ENCODE assay signal across 20 cellular contexts in genomic region chrX:97070346-97070745, GRCh38.
A peak's percentile ranks its signal among the peaks of the same experiment; 100 is the strongest.
DNase-seq lines count a peak whose midpoint lies in the region; ATAC-seq and TF ChIP-seq lines count a peak whose summit lies in the region.
"Had no signal": no experiment of that assay in that cellular context is flagged by ENCODE, and none has a peak within 500 bp of the region (broad histone marks: within the 10 kb centered on the region; RNA-seq: fewer than 3 reads in every experiment).

No MANE protein-coding gene starts in this region.

- WGBS in IMR-90 (ENCODE audit: extremely low coverage in 2 of 2, insufficient read length in 1 of 2), 2 experiments, result no CpG with 5 or more reads among the region's 1 CpG
- WGBS in smooth muscle cell (ENCODE audit: low lambda C conversion rate), result 65% methylated on average over 1 of the region's 1 CpG
- WGBS in upper lobe of left lung, 2 donors, result 57 to 78% methylated on average over 1 of the region's 1 CpG

- H3K56ac ChIP-seq in IMR-90 (ENCODE audit: extremely low read depth, insufficient read depth, low read length), result no peak overlapping the region

- POLR2A ChIA-PET in IMR-90 (lab: Charles Lee; ENCODE audit: unreplicated experiment), result no interaction called here
- POLR2A ChIA-PET in CD8-positive, alpha-beta memory T cell (lab: Charles Lee), result no interaction called here

- H3K4ac ChIP-seq in IMR-90 (ENCODE audit: low read depth, low read length), result no peak overlapping the region

- intact Hi-C loops in IMR-90 (cut with micrococcal nuclease), result no loop called here

- H2BK15ac ChIP-seq in IMR-90 (ENCODE audit: low read depth, low read length), result no peak overlapping the region

- no peak overlapping the region for H3K4me2 ChIP-seq in IMR-90 (ENCODE audit: low read depth, low read length)
- peak overlapping the region; percentile 26 for H3K4me2 ChIP-seq in smooth muscle cell
- H3K4me2 ChIP-seq: BLaER1, PC-9 had no signal

- H3K27ac ChIP-seq in IMR-90 (ENCODE audit: insufficient read depth, low read length) (no peak overlapping the region), smooth muscle cell (ENCODE audit: low read depth) (no peak overlapping the region), upper lobe of left lung (no peak overlapping the region)
- H3K27ac ChIP-seq in CD8-positive, alpha-beta memory T cell (ENCODE audit: low read depth, low read length), result no peak overlapping the region
- H3K27ac ChIP-seq: BLaER1, PC-9, RWPE1 had no signal

- dilution Hi-C loops in IMR-90 (cut with HindIII; ENCODE audit: low sequenced_read_pairs, unreplicated experiment), result no loop called here

- H3K23ac ChIP-seq in IMR-90 (ENCODE audit: low read depth, low read length), result no peak overlapping the region

- H3K27ac Mint-ChIP-seq in progenitor cell of endocrine pancreas, result no peak overlapping the region
- H3K27ac Mint-ChIP-seq in CD8-positive, alpha-beta memory T cell, result no peak overlapping the region
- H3K27ac Mint-ChIP-seq: CD4-positive, alpha-beta memory T cell had no signal

- no peak for TF ChIP-seq RAD21 in IMR-90 (IDR thresholded peaks at IDR 0.05; ENCODE audit: low read length)

- no peak overlapping the region for H3K14ac ChIP-seq in IMR-90 (replicated peaks; ENCODE audit: low read depth, low read length)

- H4K91ac ChIP-seq in IMR-90 (ENCODE audit: insufficient read depth, low read depth, low read length), result no peak overlapping the region

- H3K27me3 Mint-ChIP-seq in progenitor cell of endocrine pancreas, result no peaks in the 10 kb centered on the region
- no peaks in the 10 kb centered on the region for H3K27me3 Mint-ChIP-seq in CD8-positive, alpha-beta memory T cell
- H3K27me3 Mint-ChIP-seq: CD4-positive, alpha-beta memory T cell had no signal

- no peaks in the 10 kb centered on the region for H3K79me1 ChIP-seq in IMR-90 (ENCODE audit: low read depth in 1 of 2, low read length in 2 of 2)

- H3K4me3 Mint-ChIP-seq in progenitor cell of endocrine pancreas (ENCODE audit: low read depth), result no peak overlapping the region
- no peak overlapping the region for H3K4me3 Mint-ChIP-seq in CD8-positive, alpha-beta memory T cell
- H3K4me3 Mint-ChIP-seq: CD4-positive, alpha-beta memory T cell had no signal

- peak; percentile 20 for DNase-seq in IMR-90
- DNase-seq in astrocyte of the spinal cord (ENCODE audit: low read depth, low spot score), result peak; percentile 6
- peak; percentile 35 for DNase-seq in fibroblast of peridontal ligament (ENCODE audit: extremely low read depth)
- no peak for DNase-seq in smooth muscle cell (lab: John Stamatoyannopoulos, UW; ENCODE audit: unreplicated experiment)
- DNase-seq in upper lobe of left lung, result no peak
- no peak for DNase-seq in progenitor cell of endocrine pancreas (ENCODE audit: low spot score, unreplicated experiment)
- DNase-seq in CD8-positive, alpha-beta memory T cell, result no peak
- DNase-seq: Calu3; CD4-positive, alpha-beta memory T cell; KG1; MV-4-11; NCI-H1417; NCI-H187 treated with DMSO at 0.1 percent for 48 hours; NCI-H345; NCI-H524 treated with DMSO at 0.1 percent for 48 hours; PC-9; SIG-M5 had no signal

- no peaks in the 10 kb centered on the region for H3K9me3 Mint-ChIP-seq in progenitor cell of endocrine pancreas (ENCODE audit: low read depth)
- no peaks in the 10 kb centered on the region for H3K9me3 Mint-ChIP-seq in CD8-positive, alpha-beta memory T cell
- H3K9me3 Mint-ChIP-seq: CD4-positive, alpha-beta memory T cell had no signal

- no peaks in the 10 kb centered on the region for H3K36me3 ChIP-seq in IMR-90 (ENCODE audit: control insufficient read depth, insufficient read depth, low read length)
- no peaks in the 10 kb centered on the region for H3K36me3 ChIP-seq in smooth muscle cell (ENCODE audit: low read depth)
- H3K36me3 ChIP-seq in upper lobe of left lung, result no peaks in the 10 kb centered on the region
- no peaks in the 10 kb centered on the region for H3K36me3 ChIP-seq in CD8-positive, alpha-beta memory T cell (ENCODE audit: insufficient read depth, low read length)
- H3K36me3 ChIP-seq: BLaER1 had no signal

- in situ Hi-C loops in IMR-90 (cut with MboI; ENCODE audit: low sequenced_read_pairs), result no loop called here
- in situ Hi-C loops in astrocyte of the spinal cord (cut with HindIII; ENCODE audit: low sequenced_read_pairs), result no loop called here

- TF ChIP-seq CTCF in IMR-90 (conservative IDR thresholded peaks at IDR 0.05; ENCODE audit: low read depth, low read length), result no peak
- TF ChIP-seq CTCF in astrocyte of the spinal cord (IDR thresholded peaks at IDR 0.05; ENCODE audit: low read depth, low read length), result no peak
- no peak for TF ChIP-seq CTCF in smooth muscle cell (IDR thresholded peaks at IDR 0.05; ENCODE audit: borderline replicate concordance, insufficient read depth, poor library complexity, severe bottlenecking)
- no peak for TF ChIP-seq CTCF in upper lobe of left lung (IDR thresholded peaks at IDR 0.05)
- no peak for TF ChIP-seq CTCF in progenitor cell of endocrine pancreas (IDR thresholded peaks at IDR 0.05; ENCODE audit: unreplicated experiment)

- BruUV-seq in IMR-90 (replicated peaks; lab: Mats Ljungman, UMichigan), result no TSS peak

- H2AK5ac ChIP-seq in IMR-90 (ENCODE audit: low read depth, low read length), result no peak overlapping the region

- CTCF ChIA-PET in IMR-90 (lab: Yijun Ruan, JAX), result no interaction called here
- CTCF ChIA-PET in CD8-positive, alpha-beta memory T cell (lab: Charles Lee), result no interaction called here

- H3K18ac ChIP-seq in IMR-90 (ENCODE audit: low read depth, low read length), result no peak overlapping the region

- no peaks in the 10 kb centered on the region for H3F3A ChIP-seq in smooth muscle cell (ENCODE audit: low read depth)

- H2BK5ac ChIP-seq in IMR-90 (ENCODE audit: low read depth, low read length, poor library complexity, severe bottlenecking), result no peak overlapping the region

- no peaks in the 10 kb centered on the region for H4K20me1 ChIP-seq in IMR-90 (ENCODE audit: insufficient read depth, low read length)
- H4K20me1 ChIP-seq in smooth muscle cell (ENCODE audit: low read depth), result no peaks in the 10 kb centered on the region
- H4K20me1 ChIP-seq: BLaER1 had no signal

- H3K9me1 ChIP-seq in IMR-90 (ENCODE audit: insufficient read depth, low read length), result no peaks in the 10 kb centered on the region

- H4K8ac ChIP-seq in IMR-90 (ENCODE audit: low read depth in 2 of 2, low read length in 2 of 2), result no peak overlapping the region

- H3K9ac ChIP-seq in IMR-90 (ENCODE audit: low read depth, low read length), result no peak overlapping the region
- no peak overlapping the region for H3K9ac ChIP-seq in smooth muscle cell (ENCODE audit: low read depth)
- H3K9ac ChIP-seq: BLaER1 had no signal

- no peak overlapping the region for H2AK9ac ChIP-seq in IMR-90 (replicated peaks; ENCODE audit: low read depth, low read length, poor library complexity)

- H3K4me1 ChIP-seq in IMR-90 (ENCODE audit: control insufficient read depth, insufficient read depth, low read length), result no peaks in the 10 kb centered on the region
- H3K4me1 ChIP-seq in smooth muscle cell (ENCODE audit: low read depth), result peaks cover 3% of the 10 kb centered on the region
- no peaks in the 10 kb centered on the region for H3K4me1 ChIP-seq in upper lobe of left lung
- no peaks in the 10 kb centered on the region for H3K4me1 ChIP-seq in CD8-positive, alpha-beta memory T cell (ENCODE audit: insufficient read depth, low read length)
- H3K4me1 ChIP-seq: BLaER1 had no signal

- no peaks in the 10 kb centered on the region for H3K79me2 ChIP-seq in smooth muscle cell (ENCODE audit: low read depth)

- H2BK20ac ChIP-seq in IMR-90 (ENCODE audit: low read depth, low read length), result no peak overlapping the region

- H3K4me1 Mint-ChIP-seq in progenitor cell of endocrine pancreas (ENCODE audit: low read depth), result no peaks in the 10 kb centered on the region
- H3K4me1 Mint-ChIP-seq in CD8-positive, alpha-beta memory T cell, result no peaks in the 10 kb centered on the region
- H3K4me1 Mint-ChIP-seq: CD4-positive, alpha-beta memory T cell had no signal

- no peak overlapping the region for H2AFZ ChIP-seq in IMR-90 (replicated peaks; ENCODE audit: low read length, poor library complexity)
- H2AFZ ChIP-seq in smooth muscle cell (ENCODE audit: low read depth), result no peak overlapping the region
- H2AFZ ChIP-seq: PC-9 had no signal

- no peak for ATAC-seq in IMR-90 (ENCODE audit: low read depth)
- no peak for ATAC-seq in upper lobe of left lung (ENCODE audit: low FRiP score in 2 of 2)
- ATAC-seq: HepG2 had no signal

- H3K4me3 ChIP-seq in IMR-90 (ENCODE audit: insufficient read depth, low read depth, low read length), result no peak overlapping the region
- no peak overlapping the region for H3K4me3 ChIP-seq in astrocyte of the spinal cord (ENCODE audit: low read depth, low read length)
- H3K4me3 ChIP-seq in smooth muscle cell, result no peak overlapping the region
- H3K4me3 ChIP-seq in upper lobe of left lung, result no peak overlapping the region
- no peak overlapping the region for H3K4me3 ChIP-seq in CD8-positive, alpha-beta memory T cell (ENCODE audit: low read length)
- H3K4me3 ChIP-seq: BLaER1, PC-9 had no signal

- H3K27me3 ChIP-seq in IMR-90 (ENCODE audit: control insufficient read depth, insufficient read depth, low read length) (no peaks in the 10 kb centered on the region), smooth muscle cell (ENCODE audit: low read depth) (no peaks in the 10 kb centered on the region), upper lobe of left lung (no peaks in the 10 kb centered on the region)
- H3K27me3 ChIP-seq in CD8-positive, alpha-beta memory T cell (ENCODE audit: insufficient read depth, low read length, poor library complexity, severe bottlenecking), result no peaks in the 10 kb centered on the region

- no peak overlapping the region for H4K5ac ChIP-seq in IMR-90 (ENCODE audit: low read depth, low read length)

- H3K36me3 Mint-ChIP-seq in progenitor cell of endocrine pancreas (ENCODE audit: insufficient read depth), result no peaks in the 10 kb centered on the region
- H3K36me3 Mint-ChIP-seq in CD8-positive, alpha-beta memory T cell, result peaks cover 0 to 17% (median 4%) of the 10 kb centered on the region in 3 donors

- no peak for TF ChIP-seq EP300 in upper lobe of left lung (IDR thresholded peaks at IDR 0.05)

- TF ChIP-seq POLR2A in IMR-90 (IDR thresholded peaks at IDR 0.05; ENCODE audit: low read depth, low read length), result no peak
- no peak for TF ChIP-seq POLR2A in upper lobe of left lung (IDR thresholded peaks at IDR 0.05)

- no peaks in the 10 kb centered on the region for H3K9me3 ChIP-seq in IMR-90 (ENCODE audit: control insufficient read depth, insufficient read depth, low read length)
- H3K9me3 ChIP-seq in smooth muscle cell (replicated peaks; ENCODE audit: low read depth), result no peaks in the 10 kb centered on the region
- no peaks in the 10 kb centered on the region for H3K9me3 ChIP-seq in upper lobe of left lung
- H3K9me3 ChIP-seq in CD8-positive, alpha-beta memory T cell (ENCODE audit: low read length), result no peaks in the 10 kb centered on the region
- H3K9me3 ChIP-seq: BLaER1 had no signal

- no peak overlapping the region for H2BK120ac ChIP-seq in IMR-90 (ENCODE audit: low read depth, low read length)

TF ChIP-seq in IMR-90, 13 proteins besides CTCF, POLR2A, EP300 and RAD21 (continues in another document):
- no peak for TF ChIP-seq RFX5 (IDR thresholded peaks at IDR 0.05; ENCODE audit: low read depth, low read length)

Comparison
In these comparisons a context has a peak if more than half of its experiments do, and no peak if none do; other contexts are left out.
1. DNase-seq: peak in IMR-90 (single experiment), astrocyte of the spinal cord (single experiment) and fibroblast of peridontal ligament (single experiment); none in smooth muscle cell (single experiment), upper lobe of left lung (0 of 2), progenitor cell of endocrine pancreas (single experiment) and CD8-positive, alpha-beta memory T cell (0 of 5).